1 cellular context compared by ENCODE assay signal in the genomic region with DNA sequence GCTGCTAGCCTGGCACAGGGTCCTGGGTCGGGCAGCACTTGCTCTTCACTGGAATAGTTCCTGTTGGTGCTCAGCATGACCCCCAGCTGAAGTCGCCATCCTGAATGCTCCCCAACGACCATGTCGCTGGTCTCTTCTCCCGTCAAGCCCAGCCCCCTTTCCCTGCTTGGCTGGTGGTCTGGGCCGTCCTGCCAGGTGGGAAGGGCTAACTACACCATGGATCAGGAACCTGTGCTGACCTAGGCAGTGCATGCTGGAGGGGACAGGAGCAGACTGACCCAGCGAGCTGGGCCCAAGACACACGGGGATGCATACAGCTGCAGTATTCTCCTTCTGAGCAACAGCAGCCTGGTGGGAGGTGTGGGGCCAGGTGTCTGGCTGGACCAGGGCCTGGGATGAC.
TF ChIP-seq lines count a peak whose summit lies in the region.

No MANE protein-coding gene starts in this region.

TF ChIP-seq in WTC11, 78 proteins besides CTCF, POLR2A, EP300 and RAD21 (continued from another document):
- TF ChIP-seq ZNF121 (CRISPR knock-in tag; IDR thresholded peaks at IDR 0.05) (no peak), SP1 (CRISPR knock-in tag; conservative IDR thresholded peaks at IDR 0.05) (no peak), MXD4 (CRISPR knock-in tag; IDR thresholded peaks at IDR 0.05; ENCODE audit: borderline replicate concordance) (no peak)
